ENCODE assay signal across 13 cellular contexts in the genomic region with DNA sequence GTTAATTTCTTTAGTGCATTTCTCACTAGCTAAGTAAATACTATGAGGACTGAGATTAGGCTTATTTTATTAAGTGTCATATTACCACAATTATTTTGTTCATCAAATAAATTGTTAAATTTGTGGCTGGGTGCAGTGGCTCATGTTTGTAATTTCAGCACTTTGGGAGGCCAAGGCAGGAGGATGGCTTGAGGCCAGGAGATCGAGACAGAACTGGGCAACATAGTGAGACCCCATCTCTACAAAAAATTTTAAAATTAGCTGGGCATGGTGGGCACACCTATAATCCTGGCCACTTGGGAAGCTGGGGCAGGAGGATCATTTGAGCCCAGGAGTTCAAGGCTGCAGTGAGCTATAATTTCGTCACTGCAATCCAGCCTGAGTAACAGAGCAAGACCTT. TPM values are rescaled to one million over a fixed set of nuclear protein-coding genes. Genes with fewer than 3 reads are reported as not detected.
DNase-seq lines count a peak whose midpoint lies in the region; ATAC-seq and TF ChIP-seq lines count a peak whose summit lies in the region.
"Had no signal": no experiment of that assay in that cellular context is flagged by ENCODE, and none has a peak within 500 bp of the region (broad histone marks: within the 10 kb centered on the region; RNA-seq: fewer than 3 reads in every experiment).

No MANE protein-coding gene starts in this region.

- H3K4me3 ChIP-seq in GM23248 = no peak overlapping the region

- H3K36me3 Mint-ChIP-seq in HFFc6 (ENCODE audit: low read depth) = peaks cover 78% of the 10 kb centered on the region
- peaks cover 29% of the 10 kb centered on the region for H3K36me3 Mint-ChIP-seq in central memory CD8-positive, alpha-beta T cell (ENCODE audit: insufficient read depth)
- H3K36me3 Mint-ChIP-seq in osteocyte (ENCODE audit: unreplicated experiment) = peaks cover 46% of the 10 kb centered on the region

- H3K9ac ChIP-seq in GM23248 = no peak overlapping the region

- peak overlapping the region; percentile 24 for H3K4me3 Mint-ChIP-seq in HFFc6
- H3K4me3 Mint-ChIP-seq in central memory CD8-positive, alpha-beta T cell = no peak overlapping the region
- H3K4me3 Mint-ChIP-seq in osteocyte (ENCODE audit: unreplicated experiment) = no peak overlapping the region
- H3K4me3 Mint-ChIP-seq: B cell; CD4-positive, alpha-beta T cell had no signal

- peaks cover 100% of the 10 kb centered on the region for H3K79me2 ChIP-seq in GM23248 (ENCODE audit: insufficient read depth)

- no peak overlapping the region for H3K27ac ChIP-seq in GM23248

- no peaks in the 10 kb centered on the region for H3K9me2 ChIP-seq in GM23248 (ENCODE audit: insufficient read depth)

- peak overlapping the region; percentile 13 for H3K4me2 ChIP-seq in GM23248 (ENCODE audit: unreplicated experiment)

- peaks cover 59% of the 10 kb centered on the region; the same call in 1 of the 2 replicates for H4K20me1 ChIP-seq in GM23248 (ENCODE audit: insufficient read depth)

- H3K4me1 Mint-ChIP-seq in HFFc6 (ENCODE audit: low read depth) = peaks cover 94% of the 10 kb centered on the region
- H3K4me1 Mint-ChIP-seq in central memory CD8-positive, alpha-beta T cell = peaks cover 32% of the 10 kb centered on the region
- H3K4me1 Mint-ChIP-seq in osteocyte (ENCODE audit: unreplicated experiment) = peaks cover 60% of the 10 kb centered on the region

- DNase-seq in GM23248 = no peak
- no peak for DNase-seq in HFFc6
- DNase-seq in central memory CD8-positive, alpha-beta T cell (ENCODE audit: low spot score in 2 of 2) = no peak
- no peak for DNase-seq in osteocyte (ENCODE audit: extremely low spot score, unreplicated experiment)
- DNase-seq in NCI-H748 (lab: John Stamatoyannopoulos, UW; ENCODE audit: unreplicated experiment) = no peak
- DNase-seq in HuH-7.5 (ENCODE audit: low spot score) = no peak
- DNase-seq: C1 segment of cervical spinal cord; CD4-positive, alpha-beta T cell; DMS79; HCEC 1CT had no signal

- no peak for TF ChIP-seq CTCF in HFFc6 (IDR thresholded peaks at IDR 0.05)
- TF ChIP-seq CTCF in osteocyte (IDR thresholded peaks at IDR 0.05) = no peak

- in situ Hi-C loops in GM23248 (cut with MboI) = no loop called here

- no peak overlapping the region for H2AFZ ChIP-seq in GM23248

- H3K27me3 Mint-ChIP-seq in HFFc6 (ENCODE audit: insufficient read depth) (no peaks in the 10 kb centered on the region; the same call in 1 of the 2 replicates), osteocyte (ENCODE audit: unreplicated experiment) (no peaks in the 10 kb centered on the region)
- H3K27me3 Mint-ChIP-seq in central memory CD8-positive, alpha-beta T cell = no peaks in the 10 kb centered on the region
- H3K27me3 Mint-ChIP-seq: B cell; CD4-positive, alpha-beta T cell had no signal

- WGBS in GM23248 (ENCODE audit: low coverage in 1 of 2, low lambda C conversion rate in 2 of 2, missing lambda C conversion rate in 2 of 2), 2 experiments = 94 to 100% methylated on average over 2 of the region's 2 CpGs

- no peak for ATAC-seq in central memory CD8-positive, alpha-beta T cell (replicated peaks; ENCODE audit: extremely low read depth, poor library complexity, severe bottlenecking)
- no peak for ATAC-seq in GM21529 (IDR thresholded peaks at IDR 0.05; ENCODE audit: unreplicated experiment)

- no peaks in the 10 kb centered on the region for H3K9me3 ChIP-seq in GM23248 (ENCODE audit: low read depth)

- peaks cover 56% of the 10 kb centered on the region for H3F3A ChIP-seq in GM23248 (ENCODE audit: insufficient read depth)

- peaks cover 77% of the 10 kb centered on the region for H3K36me3 ChIP-seq in GM23248 (ENCODE audit: low read depth)

- no peaks in the 10 kb centered on the region for H3K27me3 ChIP-seq in GM23248 (replicated peaks; ENCODE audit: insufficient read depth)

- no peaks in the 10 kb centered on the region for H3K9me3 Mint-ChIP-seq in HFFc6
- no peaks in the 10 kb centered on the region for H3K9me3 Mint-ChIP-seq in central memory CD8-positive, alpha-beta T cell
- no peaks in the 10 kb centered on the region for H3K9me3 Mint-ChIP-seq in osteocyte (ENCODE audit: unreplicated experiment)
- H3K9me3 Mint-ChIP-seq: CD4-positive, alpha-beta T cell had no signal

- H3K27ac Mint-ChIP-seq in HFFc6 (peak overlapping the region; percentile 64), osteocyte (ENCODE audit: unreplicated experiment) (peak overlapping the region; percentile 1)
- peak overlapping the region; percentile 6 for H3K27ac Mint-ChIP-seq in central memory CD8-positive, alpha-beta T cell (ENCODE audit: low read depth)
- H3K27ac Mint-ChIP-seq: B cell; CD4-positive, alpha-beta T cell had no signal

- peaks cover 65% of the 10 kb centered on the region for H3K4me1 ChIP-seq in GM23248 (ENCODE audit: insufficient read depth)

RNA-seq across cellular contexts. Expression of gene SEC24D, which starts 6.8 kb away (rescaled TPM):
- 148 and 166 TPM in 2 replicates for total RNA-seq in GM23248 (2014; rRNA removed; shearing (Covaris generic))
- 131 and 136 TPM in 2 replicates for polyA plus RNA-seq in GM23248 (2016; fragmentation: Nextera tagmentation; extraction: Ambion mirVana)
- 100 to 1,000 TPM; 164 to 198 (median 183) TPM for total RNA-seq in HFFc6 (2021; fragmentation: NEBNext Ultra II Directional; extraction: Animal tissue kit (Norgen Biotek cat#: 25700))
- total RNA-seq in osteocyte = 118 and 138 TPM in 2 replicates

RNA-seq across cellular contexts. Expression of gene SYNPO2, which starts 59.5 kb away (rescaled TPM):
- total RNA-seq in GM23248 (2014; rRNA removed; shearing (Covaris generic)) = 4.3 and 5.0 TPM in 2 replicates
- polyA plus RNA-seq in GM23248 (2016; fragmentation: Nextera tagmentation; extraction: Ambion mirVana) = 3.1 and 3.2 TPM in 2 replicates
- 10 to 100 TPM; 11.6 to 36.7 (median 12.0) TPM for total RNA-seq in HFFc6 (2021; fragmentation: NEBNext Ultra II Directional; extraction: Animal tissue kit (Norgen Biotek cat#: 25700))
- 3.2 and 4.1 TPM in 2 replicates for total RNA-seq in osteocyte
- total RNA-seq: HT-29 had no signal

Comparison
In these comparisons a context has a peak if more than half of its experiments do, and no peak if none do; other contexts are left out.
1. H3K27ac Mint-ChIP-seq: peak in every context shown above with its lines; median percentile 64 in HFFc6; 6 in central memory CD8-positive, alpha-beta T cell; 1 in osteocyte.